ENCODE assay signal across 8 cellular contexts in genomic region chr6:43355862-43356590, GRCh38. TPM values are rescaled to one million over a fixed set of nuclear protein-coding genes. Genes with fewer than 3 reads are reported as not detected.
A peak's percentile ranks its signal among the peaks of the same experiment; 100 is the strongest.
DNase-seq lines count a peak whose midpoint lies in the region; ATAC-seq and TF ChIP-seq lines count a peak whose summit lies in the region.

No MANE protein-coding gene starts in this region.

- H3K4me1 Mint-ChIP-seq in stimulated activated naive B cell treated with anti-CD40 and anti-IgM and Interleukin-4, amounts not matched to agents 10 μg/mL and 1 μg/mL and 100 μg/mL, for 72 hours: peaks cover 26 to 51% of the 10 kb centered on the region in 2 donors

- no peaks in the 10 kb centered on the region for H3K27me3 Mint-ChIP-seq in stimulated activated naive B cell treated with anti-CD40 and anti-IgM and Interleukin-4, amounts not matched to agents 10 μg/mL and 1 μg/mL and 100 μg/mL, for 72 hours

- H3K4me3 Mint-ChIP-seq in stimulated activated naive B cell treated with anti-CD40 and anti-IgM and Interleukin-4, amounts not matched to agents 10 μg/mL and 1 μg/mL and 100 μg/mL, for 72 hours: no peak overlapping the region

- H3K4me3 ChIP-seq in fibroblast of mammary gland (ENCODE audit: control insufficient read depth, low read depth, low read length): no peak overlapping the region

- H3K36me3 Mint-ChIP-seq in stimulated activated naive B cell treated with anti-CD40 and anti-IgM and Interleukin-4, amounts not matched to agents 10 μg/mL and 1 μg/mL and 100 μg/mL, for 72 hours: peaks cover 41 to 48% of the 10 kb centered on the region in 2 donors

- DNase-seq in SIG-M5 treated with dmso at 0.1 percent for 504 hours (lab: John Stamatoyannopoulos, UW; ENCODE audit: unreplicated experiment) (peak; percentile 38), SIG-M5 (lab: John Stamatoyannopoulos, UW) (no peak), NCI-H69 (lab: John Stamatoyannopoulos, UW) (peak; percentile 10), fibroblast of mammary gland (ENCODE audit: low read depth) (no peak), posterior vena cava (ENCODE audit: low spot score) (no peak), SHP77 treated with DMSO at 0.1 percent for 48 hours (lab: John Stamatoyannopoulos, UW) (no peak)
- DNase-seq in stimulated activated naive B cell treated with anti-CD40 and anti-IgM and Interleukin-4, amounts not matched to agents 10 μg/mL and 1 μg/mL and 100 μg/mL, for 72 hours: no peak

- H3K9me3 Mint-ChIP-seq in stimulated activated naive B cell treated with anti-CD40 and anti-IgM and Interleukin-4, amounts not matched to agents 10 μg/mL and 1 μg/mL and 100 μg/mL, for 72 hours: no peaks in the 10 kb centered on the region

- intact Hi-C loops in posterior vena cava (cut with DNase I): no loop called here

- ATAC-seq in stimulated activated naive B cell treated with anti-CD40 and anti-IgM and Interleukin-4, amounts not matched to agents 10 μg/mL and 1 μg/mL and 100 μg/mL, for 72 hours (replicated peaks): peak; percentile 61 to 79
- ATAC-seq in HG02852 (IDR thresholded peaks at IDR 0.05; ENCODE audit: unreplicated experiment): no peak

- peak; percentile 35 for TF ChIP-seq CTCF in fibroblast of mammary gland (conservative IDR thresholded peaks at IDR 0.05; ENCODE audit: control insufficient read depth, insufficient read depth, low read depth, low read length)

- H3K27ac Mint-ChIP-seq in stimulated activated naive B cell treated with anti-CD40 and anti-IgM and Interleukin-4, amounts not matched to agents 10 μg/mL and 1 μg/mL and 100 μg/mL, for 72 hours: peak overlapping the region; percentile 37

RNA-seq across cellular contexts. Expression of gene ZNF318, which starts 13.4 kb away (rescaled TPM):
- 10 to 100 TPM; 11.2 to 13.9 TPM for total RNA-seq in posterior vena cava

RNA-seq across cellular contexts. Expression of gene CRIP3, which starts 47.4 kb away (rescaled TPM):
- 1 to 10 TPM in 1 of 2 donors, under 1 TPM in 1; 1.00 to 1.4 TPM for total RNA-seq in posterior vena cava

RNA-seq across cellular contexts. Expression of gene SLC22A7, which starts 58.0 kb away (rescaled TPM):
- total RNA-seq in posterior vena cava: not detected

Comparison
In these comparisons a context has a peak if more than half of its experiments do, and no peak if none do; other contexts are left out.
1. DNase-seq: peak in SIG-M5 treated with dmso at 0.1 percent for 504 hours (single experiment) and NCI-H69 (single experiment); none in SIG-M5 (single experiment), fibroblast of mammary gland (single experiment), stimulated activated naive B cell treated with anti-CD40 and anti-IgM and Interleukin-4, amounts not matched to agents 10 μg/mL and 1 μg/mL and 100 μg/mL, for 72 hours (single experiment), posterior vena cava (single experiment) and SHP77 treated with DMSO at 0.1 percent for 48 hours (single experiment).